In the genomic region with DNA sequence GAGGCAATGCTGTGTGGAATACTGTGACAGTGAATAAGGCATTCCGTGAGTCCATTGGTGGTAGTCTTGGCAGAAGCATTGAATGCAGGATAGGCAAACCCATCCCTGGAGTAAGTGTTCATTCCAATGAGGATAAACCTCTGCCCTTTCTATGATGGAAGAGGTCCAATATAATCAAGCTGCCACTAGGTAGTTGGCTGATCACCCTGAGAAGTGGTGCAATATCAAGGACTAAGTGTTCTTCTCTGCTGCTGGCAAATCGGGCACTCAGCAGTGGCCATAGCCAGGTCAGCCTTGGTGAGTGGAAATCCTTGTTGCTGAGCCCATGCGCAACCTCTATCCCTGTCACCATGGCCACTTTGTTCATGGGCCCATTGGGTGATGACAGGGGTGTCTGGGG, we compare ENCODE assay signal across 29 cellular contexts.
"Had no signal": no experiment of that assay in that cellular context is flagged by ENCODE, and none has a peak within 500 bp of the region (broad histone marks: within the 10 kb centered on the region; RNA-seq: fewer than 3 reads in every experiment).

No MANE protein-coding gene starts in this region.

- H3K4me3 Mint-ChIP-seq: stimulated activated effector memory CD8-positive, alpha-beta T cell treated with anti-CD3 and anti-CD28 coated beads, Interleukin-12 subunit alpha, Interleukin-12 subunit beta, amount 100 ng/mL, for 72 hours; stimulated activated memory B cell treated with anti-CD40 and anti-IgM and Interleukin-4, amounts not matched to agents 10 μg/mL and 1 μg/mL and 100 μg/mL, for 72 hours; stimulated activated naive B cell treated with anti-CD40 and anti-IgM and Interleukin-4, amounts not matched to agents 10 μg/mL and 1 μg/mL and 100 μg/mL, for 72 hours; stimulated activated naive CD8-positive, alpha-beta T cell treated with anti-CD3 and anti-CD28 coated beads, Interleukin-15, amount 100 ng/mL, for 72 hours; stimulated activated naive CD8-positive, alpha-beta T cell treated with anti-CD3 and anti-CD28 coated beads, Interleukin-15, Interleukin-2, amounts not matched to agents 100 ng/mL and 50 ng/mL, for 24 hours; type B pancreatic cell had no signal

- FAIRE-seq: urothelium cell line had no signal

- H3K4me3 ChIP-seq: stomach, suprapubic skin, testis, thoracic aorta, thyroid gland, tibial artery, tibial nerve, transverse colon, upper lobe of left lung, upper lobe of right lung, uterus, vagina had no signal

- H3K36me3 ChIP-seq: stomach, suprapubic skin, thoracic aorta, thyroid gland, tibial artery, tibial nerve, transverse colon, upper lobe of left lung, upper lobe of right lung, uterus, vagina had no signal

- H3K4me1 ChIP-seq: stomach, suprapubic skin, testis, thyroid gland, tibial artery, tibial nerve, transverse colon, upper lobe of left lung, upper lobe of right lung, uterus, vagina had no signal

- H3K27me3 Mint-ChIP-seq: type B pancreatic cell had no signal

- H3K27ac Mint-ChIP-seq: stimulated activated effector memory CD8-positive, alpha-beta T cell treated with anti-CD3 and anti-CD28 coated beads, Interleukin-12 subunit alpha, Interleukin-12 subunit beta, amount 100 ng/mL, for 72 hours; stimulated activated memory B cell treated with anti-CD40 and anti-IgM and Interleukin-4, amounts not matched to agents 10 μg/mL and 1 μg/mL and 100 μg/mL, for 72 hours; stimulated activated naive B cell treated with anti-CD40 and anti-IgM and Interleukin-4, amounts not matched to agents 10 μg/mL and 1 μg/mL and 100 μg/mL, for 72 hours; stimulated activated naive CD8-positive, alpha-beta T cell treated with anti-CD3 and anti-CD28 coated beads, Interleukin-15, amount 100 ng/mL, for 72 hours; stimulated activated naive CD8-positive, alpha-beta T cell treated with anti-CD3 and anti-CD28 coated beads, Interleukin-15, Interleukin-2, amounts not matched to agents 100 ng/mL and 50 ng/mL, for 24 hours; type B pancreatic cell had no signal

- H3K4me1 Mint-ChIP-seq: stimulated activated effector memory CD8-positive, alpha-beta T cell treated with anti-CD3 and anti-CD28 coated beads, Interleukin-12 subunit alpha, Interleukin-12 subunit beta, amount 100 ng/mL, for 72 hours; stimulated activated memory B cell treated with anti-CD40 and anti-IgM and Interleukin-4, amounts not matched to agents 10 μg/mL and 1 μg/mL and 100 μg/mL, for 72 hours; stimulated activated naive B cell treated with anti-CD40 and anti-IgM and Interleukin-4, amounts not matched to agents 10 μg/mL and 1 μg/mL and 100 μg/mL, for 72 hours; stimulated activated naive CD8-positive, alpha-beta T cell treated with anti-CD3 and anti-CD28 coated beads, Interleukin-15, amount 100 ng/mL, for 72 hours had no signal

- H3K27ac ChIP-seq: stomach, suprapubic skin, testis, thoracic aorta, thyroid gland, tibial artery, tibial nerve, transverse colon, upper lobe of left lung, upper lobe of right lung, uterus, vagina had no signal

- DNase-seq: stimulated activated CD4-positive, alpha-beta T cell treated with anti-CD3 and anti-CD28 coated beads, Interleukin-2, amount 100 ng/mL, for 48 hours; stimulated activated CD4-positive, alpha-beta T cell treated with anti-CD3 and anti-CD28 coated beads, Interleukin-4, amount 100 ng/mL, for 1 hour; stimulated activated CD4-positive, alpha-beta T cell treated with anti-CD3 and anti-CD28 coated beads, Interleukin-4, amount 100 ng/mL, for 24 hours; stimulated activated CD4-positive, alpha-beta T cell treated with anti-CD3 and anti-CD28 coated beads, Interleukin-4, amount 100 ng/mL, for 4 hours; stimulated activated CD8-positive, alpha-beta memory T cell treated with anti-CD3 and anti-CD28 coated beads, Interleukin-4, amount 100 ng/mL, for 48 hours; stimulated activated naive B cell treated with anti-CD40 and anti-IgM and Interleukin-4, amounts not matched to agents 10 μg/mL and 1 μg/mL and 100 μg/mL, for 72 hours; stimulated activated naive CD4-positive, alpha-beta T cell; stimulated activated naive CD4-positive, alpha-beta T cell treated with Interleukin-2 at 50 U/mL for 16 hours; stimulated activated naive CD8-positive, alpha-beta T cell treated with anti-CD3 and anti-CD28 coated beads, Interleukin-15, amount 100 ng/mL, for 72 hours; stimulated activated naive CD8-positive, alpha-beta T cell treated with anti-CD3 and anti-CD28 coated beads, Interleukin-15, Interleukin-2, amounts not matched to agents 100 U/mL and 50 U/mL, for 24 hours; stomach; substantia nigra; testis; thyroid gland; tibial artery; transverse colon; trophoblast cell; upper lobe of left lung; upper lobe of right lung; uterus had no signal

- H3K27me3 ChIP-seq: stomach, suprapubic skin, testis, thyroid gland, tibial artery, tibial nerve, transverse colon, upper lobe of left lung, upper lobe of right lung, uterus, vagina had no signal

- ATAC-seq: stimulated activated effector memory CD8-positive, alpha-beta T cell treated with anti-CD3 and anti-CD28 coated beads, Interleukin-12 subunit alpha, Interleukin-12 subunit beta, amount 100 ng/mL, for 72 hours; stimulated activated memory B cell treated with anti-CD40 and anti-IgM and Interleukin-4, amounts not matched to agents 10 μg/mL and 1 μg/mL and 100 μg/mL, for 72 hours; stimulated activated naive B cell treated with anti-CD40 and anti-IgM and Interleukin-4, amounts not matched to agents 10 μg/mL and 1 μg/mL and 100 μg/mL, for 72 hours; stimulated activated naive CD8-positive, alpha-beta T cell treated with anti-CD3 and anti-CD28 coated beads, Interleukin-15, amount 100 ng/mL, for 72 hours; stimulated activated naive CD8-positive, alpha-beta T cell treated with anti-CD3 and anti-CD28 coated beads, Interleukin-15, Interleukin-2, amounts not matched to agents 100 U/mL and 50 U/mL, for 24 hours; upper lobe of right lung had no signal

- H3K9me3 ChIP-seq: suprapubic skin, testis, thoracic aorta, thyroid gland, transverse colon, upper lobe of right lung, uterus, vagina had no signal

- H3K9me3 Mint-ChIP-seq: stimulated activated effector memory CD8-positive, alpha-beta T cell treated with anti-CD3 and anti-CD28 coated beads, Interleukin-12 subunit alpha, Interleukin-12 subunit beta, amount 100 ng/mL, for 72 hours; stimulated activated memory B cell treated with anti-CD40 and anti-IgM and Interleukin-4, amounts not matched to agents 10 μg/mL and 1 μg/mL and 100 μg/mL, for 72 hours; stimulated activated naive CD8-positive, alpha-beta T cell treated with anti-CD3 and anti-CD28 coated beads, Interleukin-15, Interleukin-2, amounts not matched to agents 100 ng/mL and 50 ng/mL, for 24 hours; type B pancreatic cell had no signal

- H3K36me3 Mint-ChIP-seq: stimulated activated effector memory CD8-positive, alpha-beta T cell treated with anti-CD3 and anti-CD28 coated beads, Interleukin-12 subunit alpha, Interleukin-12 subunit beta, amount 100 ng/mL, for 72 hours; stimulated activated memory B cell treated with anti-CD40 and anti-IgM and Interleukin-4, amounts not matched to agents 10 μg/mL and 1 μg/mL and 100 μg/mL, for 72 hours; stimulated activated naive B cell treated with anti-CD40 and anti-IgM and Interleukin-4, amounts not matched to agents 10 μg/mL and 1 μg/mL and 100 μg/mL, for 72 hours; type B pancreatic cell had no signal
